ENCODE assay signal across 8 cellular contexts in genomic region chrX:120560842-120561633, GRCh38. TPM values are rescaled to one million over a fixed set of nuclear protein-coding genes. Genes with fewer than 3 reads are reported as not detected.
A peak's percentile ranks its signal among the peaks of the same experiment; 100 is the strongest.
DNase-seq lines count a peak whose midpoint lies in the region; ATAC-seq and TF ChIP-seq lines count a peak whose summit lies in the region.

CUL4B (minus strand) TSS chrX:120560962; CDS start chrX:120560638, 324 bp downstream.

- BruUV-seq in PC-3 (replicated peaks; lab: Mats Ljungman, UMichigan): no TSS peak

- 0 out of 2 replicates have a peak, but pooled peaks cover 3% of the 10 kb centered on the region for H4K20me1 ChIP-seq in PC-3 (ENCODE audit: low read length)

- DNase-seq in DMS114 treated with DMSO at 0.1 percent for 48 hours (lab: John Stamatoyannopoulos, UW; ENCODE audit: unreplicated experiment) (peak; percentile 69), PC-3 (peak; percentile 93), activated T-cell treated with anti-CD3 and anti-CD28 coated beads for 48 hours (ENCODE audit: low read depth) (peak; percentile 83), epithelial cell of prostate (ENCODE audit: low read depth, low spot score) (peak; percentile 78), mucosa of gallbladder (ENCODE audit: low spot score) (peak; percentile 92)
- peak; percentile 86 for DNase-seq in stimulated activated CD8-positive, alpha-beta memory T cell treated with anti-CD3 and anti-CD28 coated beads, Interleukin-4, amount 100 ng/mL, for 24 hours (ENCODE audit: low read depth)

- peak within 1 kb of the TSS; percentile 98 for H3K4me2 ChIP-seq in PC-3 (ENCODE audit: low read length)

- H3K9me2 ChIP-seq in PC-3 (replicated peaks; ENCODE audit: low read length): no peaks in the 10 kb centered on the region

- TF ChIP-seq RAD21 in Ishikawa (IDR thresholded peaks at IDR 0.05; ENCODE audit: low read depth): no peak

- 0 out of 2 replicates have a peak, but pooled peaks cover 3% of the 10 kb centered on the region for H3K36me3 ChIP-seq in PC-3 (ENCODE audit: low read depth, low read length)

- TF ChIP-seq EP300 in Ishikawa (IDR thresholded peaks at IDR 0.05; ENCODE audit: borderline replicate concordance): no peak

- peaks cover 47% of the 10 kb centered on the region for H3K79me2 ChIP-seq in PC-3 (ENCODE audit: low read length)

- peak within 1 kb of the TSS; percentile 95 for H2AFZ ChIP-seq in PC-3 (ENCODE audit: low read length)

- CTCF ChIA-PET in PC-3 (lab: Charles Lee): interaction anchor here (0.6 kb wide), 1 partner anchor 54 kb away, joined by 3 read pairs; no protein-coding TSS in a partner anchor

- peaks cover 27% of the 10 kb centered on the region for H3K4me1 ChIP-seq in PC-3 (ENCODE audit: insufficient read depth, low read length)

- ATAC-seq in GM21576 (IDR thresholded peaks at IDR 0.05; ENCODE audit: unreplicated experiment): peak; percentile 84
- peak; percentile 71 for ATAC-seq in PC-3

- no peaks in the 10 kb centered on the region for H3K9me3 ChIP-seq in PC-3 (ENCODE audit: low read length)

- peak within 1 kb of the TSS; percentile 99 for H3K9ac ChIP-seq in PC-3 (ENCODE audit: low read length)

- no peaks in the 10 kb centered on the region for H3K27me3 ChIP-seq in PC-3 (ENCODE audit: low read length)

- POLR2A ChIA-PET in PC-3 (lab: Charles Lee; ENCODE audit: unreplicated experiment): interaction anchor here (0.5 to 1.3 kb wide), 9 partner anchors 10 to 616 kb away, joined by 3 to 36 read pairs (median 5); partner anchors contain the start of gene MCTS1

- intact Hi-C loops in PC-3 (cut with micrococcal nuclease): loop anchor here (1.0 to 5.0 kb wide), 4 partner anchors 43 to 211 kb away; partner anchors contain the start of genes C1GALT1C1 and MCTS1

- H3K27ac ChIP-seq in PC-3 (ENCODE audit: low read length): peak within 1 kb of the TSS; percentile 97
- H3K27ac ChIP-seq in epithelial cell of prostate: peak within 1 kb of the TSS; percentile 90

- no peak for TF ChIP-seq CTCF in PC-3 (conservative IDR thresholded peaks at IDR 0.05; ENCODE audit: low read depth, low read length)

- peak within 1 kb of the TSS; percentile 92 for H3K4me3 ChIP-seq in PC-3 (ENCODE audit: low read length)

- H3F3A ChIP-seq in PC-3 (ENCODE audit: low read length, unreplicated experiment): no peaks in the 10 kb centered on the region

TF ChIP-seq in Ishikawa, 13 proteins besides CTCF, POLR2A, EP300 and RAD21:
- TF ChIP-seq CEBPB (IDR thresholded peaks at IDR 0.05): no peak
- TF ChIP-seq ZBTB7A (IDR thresholded peaks at IDR 0.05; ENCODE audit: low read depth): 0 out of 2 replicates have a peak, but pooled peaks have one; percentile 25
- TF ChIP-seq EGR1 (IDR thresholded peaks at IDR 0.05): 0 out of 2 replicates have a peak, but pooled peaks have one; percentile 48
- 0 out of 2 replicates have a peak, but pooled peaks have one; percentile 14 for TF ChIP-seq TCF12 (IDR thresholded peaks at IDR 0.05; ENCODE audit: low read depth)
- TF ChIP-seq CREB1 (IDR thresholded peaks at IDR 0.05; ENCODE audit: low read depth): no peak
- TF ChIP-seq TAF1 (IDR thresholded peaks at IDR 0.05; ENCODE audit: low read depth): no peak
- TF ChIP-seq FOXM1 (IDR thresholded peaks at IDR 0.05; ENCODE audit: borderline replicate concordance, low read depth): no peak
- TF ChIP-seq REST (IDR thresholded peaks at IDR 0.05; ENCODE audit: low read depth): no peak
- peak; percentile 85 for TF ChIP-seq YY1 (IDR thresholded peaks at IDR 0.05; ENCODE audit: low read depth)
- TF ChIP-seq USF1 (IDR thresholded peaks at IDR 0.05): peak; percentile 94
- no peak for TF ChIP-seq TEAD4 (IDR thresholded peaks at IDR 0.05)
- TF ChIP-seq MAX (IDR thresholded peaks at IDR 0.05): no peak
- no peak for TF ChIP-seq NFIC (IDR thresholded peaks at IDR 0.05)
TF ChIP-seq in Ishikawa: peak in this region for 5.

RNA-seq across cellular contexts. Expression of gene CUL4B, which starts in this region (rescaled TPM):
- total RNA-seq in PC-3 (2014; rRNA removed): 38.1 and 47.6 TPM in 2 replicates
- 36.1 TPM for total RNA-seq in mucosa of gallbladder

Comparison
In these comparisons a context has a peak if more than half of its experiments do, and no peak if none do; other contexts are left out.
1. Peak in every context shown above with its lines: DNase-seq, ATAC-seq, H3K4me3 ChIP-seq and H3K27ac ChIP-seq.